ENCODE assay signal across 19 cellular contexts in genomic region chr21:44960141-44961092, GRCh38. TPM values are rescaled to one million over a fixed set of nuclear protein-coding genes. Genes with fewer than 3 reads are reported as not detected.
A peak's percentile ranks its signal among the peaks of the same experiment; 100 is the strongest.
DNase-seq lines count a peak whose midpoint lies in the region; ATAC-seq, FAIRE-seq and TF ChIP-seq lines count a peak whose summit lies in the region.
"Had no signal": no experiment of that assay in that cellular context is flagged by ENCODE, and none has a peak within 500 bp of the region (broad histone marks: within the 10 kb centered on the region; RNA-seq: fewer than 3 reads in every experiment).

No MANE protein-coding gene starts in this region.

- ATAC-seq in T-helper 17 cell (no peak), left lobe of liver (no peak)

- peaks cover 48% of the 10 kb centered on the region for H3K36me3 ChIP-seq in effector memory CD4-positive, alpha-beta T cell (ENCODE audit: control insufficient read depth, insufficient read depth, low read length)

- H3K4me3 Mint-ChIP-seq in T-helper 17 cell (no peak overlapping the region), glutamatergic neuron (ENCODE audit: unreplicated experiment) (peak overlapping the region; percentile 42)
- H3K4me3 Mint-ChIP-seq: activated CD4-positive, alpha-beta T cell treated with anti-CD3 and anti-CD28 coated beads, Interleukin-2, amount 10 ng/mL, durations not matched to agents 24 days and 14 days; CD4-positive, alpha-beta memory T cell had no signal

- TF ChIP-seq CTCF in glutamatergic neuron (IDR thresholded peaks at IDR 0.05; ENCODE audit: partially characterized antibody, unreplicated experiment), result no peak

- no peaks in the 10 kb centered on the region for H3K9me3 ChIP-seq in T-helper 17 cell (ENCODE audit: control insufficient read depth, low read length, poor library complexity, severe bottlenecking)
- no peaks in the 10 kb centered on the region for H3K9me3 ChIP-seq in effector memory CD4-positive, alpha-beta T cell (ENCODE audit: control insufficient read depth, low read length)

- no peaks in the 10 kb centered on the region for H3K27me3 Mint-ChIP-seq in T-helper 17 cell
- H3K27me3 Mint-ChIP-seq in glutamatergic neuron (ENCODE audit: unreplicated experiment), result peaks cover 3% of the 10 kb centered on the region
- H3K27me3 Mint-ChIP-seq: activated CD4-positive, alpha-beta T cell treated with anti-CD3 and anti-CD28 coated beads, Interleukin-2, amount 10 ng/mL, durations not matched to agents 24 days and 14 days; CD4-positive, alpha-beta memory T cell had no signal

- DNase-seq in T-helper 17 cell (no peak), glutamatergic neuron (no peak), retina (peak; percentile 6), SIG-M5 (lab: John Stamatoyannopoulos, UW) (no peak), left lobe of liver (ENCODE audit: low spot score) (no peak), DMS79 treated with DMSO at 0.1 percent for 48 hours (lab: John Stamatoyannopoulos, UW) (no peak)
- DNase-seq in effector memory CD4-positive, alpha-beta T cell, result no peak
- DNase-seq: activated CD4-positive, alpha-beta T cell treated with anti-CD3 and anti-CD28 coated beads, Interleukin-2, amount 10 ng/mL, durations not matched to agents 24 days and 14 days; activated CD8-positive, alpha-beta memory T cell treated with anti-CD3 and anti-CD28 coated beads, Interleukin-2, amount 50 U/mL, for 4 hours; activated gamma-delta T cell; amniotic stem cell; CD4-positive, alpha-beta memory T cell; DMS53; NCI-H1436 treated with DMSO at 0.1 percent for 48 hours; PC-9; small intestine; stimulated activated CD4-positive, alpha-beta T cell treated with anti-CD3 and anti-CD28 coated beads, Interleukin-4, amount 100 ng/mL, for 4 hours; SW 1271 had no signal

- H3K27ac ChIP-seq in effector memory CD4-positive, alpha-beta T cell (ENCODE audit: insufficient read depth, low read length, poor library complexity, severe bottlenecking), result no peak overlapping the region
- H3K27ac ChIP-seq: PC-9 had no signal

- no peak overlapping the region for H3K4me3 ChIP-seq in effector memory CD4-positive, alpha-beta T cell (ENCODE audit: insufficient read depth, low read depth, low read length, poor library complexity, severe bottlenecking)
- H3K4me3 ChIP-seq: PC-9 had no signal

- H3K27ac Mint-ChIP-seq in T-helper 17 cell (peak overlapping the region; percentile 69), glutamatergic neuron (ENCODE audit: unreplicated experiment) (no peak overlapping the region)
- H3K27ac Mint-ChIP-seq: activated CD4-positive, alpha-beta T cell treated with anti-CD3 and anti-CD28 coated beads, Interleukin-2, amount 10 ng/mL, durations not matched to agents 24 days and 14 days had no signal

- H3K36me3 Mint-ChIP-seq in T-helper 17 cell (ENCODE audit: low read depth), result no peaks in the 10 kb centered on the region
- H3K36me3 Mint-ChIP-seq in glutamatergic neuron (ENCODE audit: unreplicated experiment), result no peaks in the 10 kb centered on the region

- no peaks in the 10 kb centered on the region for H3K27me3 ChIP-seq in effector memory CD4-positive, alpha-beta T cell (replicated peaks; ENCODE audit: control insufficient read depth, insufficient read depth, low read length, poor library complexity, severe bottlenecking)

- H3K4me1 ChIP-seq in effector memory CD4-positive, alpha-beta T cell (ENCODE audit: control insufficient read depth, insufficient read depth, low read length, poor library complexity, severe bottlenecking), result peaks cover 9% of the 10 kb centered on the region

- peak; percentile 19 for FAIRE-seq in A204.1 (lab: Jason Lieb, UNC)
- FAIRE-seq: small intestine had no signal

- peaks cover 9% of the 10 kb centered on the region for H3K9me3 Mint-ChIP-seq in glutamatergic neuron (ENCODE audit: unreplicated experiment)
- H3K9me3 Mint-ChIP-seq: activated CD4-positive, alpha-beta T cell treated with anti-CD3 and anti-CD28 coated beads, Interleukin-2, amount 10 ng/mL, durations not matched to agents 24 days and 14 days; CD4-positive, alpha-beta memory T cell had no signal

- H3K4me1 Mint-ChIP-seq in T-helper 17 cell, result peaks cover 30% of the 10 kb centered on the region
- peaks cover 41% of the 10 kb centered on the region for H3K4me1 Mint-ChIP-seq in glutamatergic neuron (ENCODE audit: low read depth, unreplicated experiment)

RNA-seq across cellular contexts. Expression of gene SLX9, which starts 20.6 kb away (rescaled TPM):
- total RNA-seq in T-helper 17 cell (10 to 100 TPM; 14.0 to 15.4 TPM), glutamatergic neuron (ENCODE audit: unreplicated experiment) (30.7 TPM), left lobe of liver (19.1 TPM)

RNA-seq across cellular contexts. Expression of gene ITGB2, which starts 39.7 kb away (rescaled TPM):
- total RNA-seq in T-helper 17 cell, result 100 to 1,000 TPM; 248 to 359 TPM
- 0.91 TPM for total RNA-seq in glutamatergic neuron (ENCODE audit: unreplicated experiment)
- 13.6 TPM for total RNA-seq in left lobe of liver

Comparison
In these comparisons a context has a peak if more than half of its experiments do, and no peak if none do; other contexts are left out.
1. RNA of gene ITGB2, which starts 39.7 kb away (total RNA-seq): 248 to 359 TPM in T-helper 17 cell; 13.6 TPM in left lobe of liver (single experiment) and 0.91 TPM in glutamatergic neuron (single experiment); every median in the first group is over 10 times any median in the second.